In genomic region chr6:75285156-75285639, GRCh38 we compare ENCODE assay signal across 9 cellular contexts. TPM values are rescaled to one million over a fixed set of nuclear protein-coding genes. Genes with fewer than 3 reads are reported as not detected.
DNase-seq lines count a peak whose midpoint lies in the region; ATAC-seq, FAIRE-seq and TF ChIP-seq lines count a peak whose summit lies in the region.
"Had no signal": no experiment of that assay in that cellular context is flagged by ENCODE, and none has a peak within 500 bp of the region (broad histone marks: within the 10 kb centered on the region; RNA-seq: fewer than 3 reads in every experiment).

No MANE protein-coding gene starts in this region.

- no peaks in the 10 kb centered on the region for H3K27me3 Mint-ChIP-seq in osteocyte (ENCODE audit: unreplicated experiment)
- H3K27me3 Mint-ChIP-seq in activated naive CD4-positive, alpha-beta T cell treated with anti-CD3 and anti-CD28 coated beads, Interleukin-2, amount 10 ng/mL, durations not matched to agents 7 days and 5 days, result no peaks in the 10 kb centered on the region

- no peaks in the 10 kb centered on the region for H3K27me3 ChIP-seq in BE2C
- no peaks in the 10 kb centered on the region for H3K27me3 ChIP-seq in esophagus (ENCODE audit: control insufficient read depth in 1 of 2, insufficient read depth in 2 of 2, low read length in 2 of 2)
- no peaks in the 10 kb centered on the region for H3K27me3 ChIP-seq in small intestine (ENCODE audit: control insufficient read depth in 2 of 2, insufficient read depth in 2 of 2, low read length in 2 of 2)

- CTCF ChIA-PET in activated naive CD4-positive, alpha-beta T cell treated with anti-CD3 and anti-CD28 coated beads, Interleukin-2, amount 10 ng/mL, durations not matched to agents 7 days and 5 days (lab: Charles Lee), result interaction anchor here (1.0 to 1.6 kb wide), 4 partner anchors 10 to 29 kb away, joined by 3 to 8 read pairs (median 4); no protein-coding TSS in a partner anchor

- no peak overlapping the region for H3K27ac Mint-ChIP-seq in osteocyte (ENCODE audit: unreplicated experiment)
- no peak overlapping the region for H3K27ac Mint-ChIP-seq in activated naive CD4-positive, alpha-beta T cell treated with anti-CD3 and anti-CD28 coated beads, Interleukin-2, amount 10 ng/mL, durations not matched to agents 7 days and 5 days
- H3K27ac Mint-ChIP-seq: nephron had no signal

- H3K4me1 ChIP-seq in BE2C (peaks cover under 1% of the 10 kb centered on the region), esophagus (ENCODE audit: control insufficient read depth in 2 of 2, insufficient read depth in 2 of 2, low read length in 1 of 2) (peaks cover 0 to 3% of the 10 kb centered on the region in 2 donors), small intestine (ENCODE audit: control insufficient read depth in 2 of 2, insufficient read depth in 1 of 2, low read depth in 1 of 2, low read length in 1 of 2) (peaks cover 2% of the 10 kb centered on the region in 2 donors)

- no peak for DNase-seq in BE2C
- DNase-seq in NCI-H774 (lab: John Stamatoyannopoulos, UW), result peak; percentile 54
- no peak for DNase-seq in small intestine
- DNase-seq in osteocyte (ENCODE audit: extremely low spot score, unreplicated experiment), result no peak
- no peak for DNase-seq in activated naive CD4-positive, alpha-beta T cell treated with anti-CD3 and anti-CD28 coated beads, Interleukin-2, amount 10 ng/mL, durations not matched to agents 7 days and 5 days

- H3K36me3 ChIP-seq in BE2C (no peaks in the 10 kb centered on the region), esophagus (ENCODE audit: control insufficient read depth in 2 of 2, insufficient read depth in 2 of 2, low read length in 1 of 2) (no peaks in the 10 kb centered on the region), small intestine (ENCODE audit: control insufficient read depth in 2 of 2, insufficient read depth in 2 of 2, low read length in 2 of 2) (no peaks in the 10 kb centered on the region)

- no peaks in the 10 kb centered on the region for H3K36me3 Mint-ChIP-seq in osteocyte (ENCODE audit: unreplicated experiment)
- H3K36me3 Mint-ChIP-seq in activated naive CD4-positive, alpha-beta T cell treated with anti-CD3 and anti-CD28 coated beads, Interleukin-2, amount 10 ng/mL, durations not matched to agents 7 days and 5 days, result peaks cover 17% of the 10 kb centered on the region

- H3K4me1 Mint-ChIP-seq in osteocyte (ENCODE audit: unreplicated experiment), result peaks cover 22% of the 10 kb centered on the region
- peaks cover 42% of the 10 kb centered on the region for H3K4me1 Mint-ChIP-seq in activated naive CD4-positive, alpha-beta T cell treated with anti-CD3 and anti-CD28 coated beads, Interleukin-2, amount 10 ng/mL, durations not matched to agents 7 days and 5 days

- no peaks in the 10 kb centered on the region for H3K9me3 Mint-ChIP-seq in osteocyte (ENCODE audit: unreplicated experiment)
- no peaks in the 10 kb centered on the region for H3K9me3 Mint-ChIP-seq in activated naive CD4-positive, alpha-beta T cell treated with anti-CD3 and anti-CD28 coated beads, Interleukin-2, amount 10 ng/mL, durations not matched to agents 7 days and 5 days
- H3K9me3 Mint-ChIP-seq: nephron had no signal

- no peak for TF ChIP-seq CTCF in BE2C (IDR thresholded peaks at IDR 0.05; ENCODE audit: low read depth, low read length)
- no peak for TF ChIP-seq CTCF in osteocyte (IDR thresholded peaks at IDR 0.05)

- H3K4me3 ChIP-seq in BE2C (ENCODE audit: low read depth, low read length), result peak overlapping the region; percentile 68
- peak overlapping the region; percentile 94 to 99 for H3K4me3 ChIP-seq in esophagus (ENCODE audit: low read depth in 1 of 2, low read length in 2 of 2)
- H3K4me3 ChIP-seq in small intestine (ENCODE audit: low read depth in 1 of 2, low read length in 2 of 2), result peak overlapping the region; percentile 58 to 90

- H3K27ac ChIP-seq in esophagus (ENCODE audit: low read depth in 2 of 2, low read length in 1 of 2) (peak overlapping the region; percentile 88 to 97), small intestine (ENCODE audit: low read depth in 1 of 2, low read length in 1 of 2) (peak overlapping the region; percentile 90 to 91)

- no peak overlapping the region for H3K4me3 Mint-ChIP-seq in osteocyte (ENCODE audit: unreplicated experiment)
- H3K4me3 Mint-ChIP-seq in activated naive CD4-positive, alpha-beta T cell treated with anti-CD3 and anti-CD28 coated beads, Interleukin-2, amount 10 ng/mL, durations not matched to agents 7 days and 5 days, result no peak overlapping the region

- WGBS in esophagus, 2 donors, result 1% methylated on average over 13 of the region's 13 CpGs
- WGBS in small intestine, 3 donors, result 0 to 1% (median 1%) methylated on average over 13 of the region's 13 CpGs

- no peak for FAIRE-seq in small intestine (lab: Jason Lieb, UNC)

- H3K9me3 ChIP-seq in BE2C, result no peaks in the 10 kb centered on the region
- no peaks in the 10 kb centered on the region for H3K9me3 ChIP-seq in esophagus (ENCODE audit: control insufficient read depth in 2 of 2, insufficient read depth in 1 of 2, low read depth in 1 of 2, low read length in 1 of 2)
- no peaks in the 10 kb centered on the region for H3K9me3 ChIP-seq in small intestine (ENCODE audit: control insufficient read depth, low read depth)

- ATAC-seq in GM19467 (IDR thresholded peaks at IDR 0.05; ENCODE audit: unreplicated experiment) (peak; percentile 3), GM19397 (IDR thresholded peaks at IDR 0.05; ENCODE audit: unreplicated experiment) (no peak)

RNA-seq across cellular contexts. Expression of gene TMEM30A, which starts 0.6 kb away (rescaled TPM):
- 31.5 TPM for polyA plus RNA-seq in BE2C (2012; ENCODE audit: insufficient read depth, insufficient read length, low read depth)
- 10 to 100 TPM; 27.4 to 32.9 TPM for polyA plus RNA-seq in esophagus
- polyA plus RNA-seq in small intestine, result 10 to 100 TPM; 13.0 to 33.1 (median 13.2) TPM
- total RNA-seq in osteocyte, result 112 and 127 TPM in 2 replicates

RNA-seq across cellular contexts. Expression of gene COX7A2, which starts 41.6 kb away (rescaled TPM):
- 780 TPM for polyA plus RNA-seq in BE2C (2012; ENCODE audit: insufficient read depth, insufficient read length, low read depth)
- polyA plus RNA-seq in esophagus (100 to 1,000 TPM; 393 to 531 TPM), small intestine (1,000 to 10,000 TPM in 2 of 3 donors, 100 to 1,000 TPM in 1; 712 to 1,298 (median 1,108) TPM)
- 253 and 267 TPM in 2 replicates for total RNA-seq in osteocyte
